2 cellular contexts compared by ENCODE assay signal in genomic region chr5:170247363-170247762, GRCh38.
TF ChIP-seq lines count a peak whose summit lies in the region.

No MANE protein-coding gene starts in this region.

TF ChIP-seq in H1, 55 proteins besides CTCF, POLR2A, EP300 and RAD21:
- no peak for TF ChIP-seq GABPA (IDR thresholded peaks at IDR 0.05; ENCODE audit: borderline replicate concordance, insufficient read depth, low read length)
- TF ChIP-seq GTF2F1 (IDR thresholded peaks at IDR 0.05; ENCODE audit: borderline replicate concordance, low read depth, low read length): no peak
- TF ChIP-seq CHD1 (IDR thresholded peaks at IDR 0.05; ENCODE audit: low read depth, low read length): no peak
- 0 out of 2 replicates have a peak, but pooled peaks have one; percentile 33 for TF ChIP-seq CEBPB (IDR thresholded peaks at IDR 0.05; ENCODE audit: low read depth, low read length)
- TF ChIP-seq TCF12 (IDR thresholded peaks at IDR 0.05; ENCODE audit: low read depth, low read length): no peak
- no peak for TF ChIP-seq HDAC6 (IDR thresholded peaks at IDR 0.05; ENCODE audit: low read depth, low read length)
- no peak for TF ChIP-seq TAF1 (IDR thresholded peaks at IDR 0.05; ENCODE audit: low read depth, low read length)
TF ChIP-seq in H1: peak in this region for 1.

TF ChIP-seq in WTC11, 78 proteins besides CTCF, POLR2A, EP300 and RAD21:
- TF ChIP-seq FOXK1 (CRISPR knock-in tag; IDR thresholded peaks at IDR 0.05) (no peak), JUN (CRISPR knock-in tag; IDR thresholded peaks at IDR 0.05) (no peak), NR2C2 (CRISPR knock-in tag; IDR thresholded peaks at IDR 0.05) (no peak), E2F5 (CRISPR knock-in tag; IDR thresholded peaks at IDR 0.05) (no peak), ZNF317 (CRISPR knock-in tag; IDR thresholded peaks at IDR 0.05; ENCODE audit: borderline replicate concordance, low read depth) (no peak), USF1 (CRISPR knock-in tag; IDR thresholded peaks at IDR 0.05) (no peak), TEAD1 (CRISPR knock-in tag; IDR thresholded peaks at IDR 0.05) (no peak)
TF ChIP-seq in WTC11: peak in this region for 0.
